Comparison of ENCODE assay signal across 24 cellular contexts in genomic region chr10:57260175-57260574, GRCh38.
"Had no signal": no experiment of that assay in that cellular context is flagged by ENCODE, and none has a peak within 500 bp of the region (broad histone marks: within the 10 kb centered on the region; RNA-seq: fewer than 3 reads in every experiment).

No MANE protein-coding gene starts in this region.

- DNase-seq: activated CD4-positive, alpha-beta memory T cell treated with anti-CD3 and anti-CD28 coated beads, Interleukin-2, amount 10 ng/mL, durations not matched to agents 7 days and 5 days; activated CD4-positive, alpha-beta T cell treated with anti-CD3 and anti-CD28 coated beads for 1 hour; activated CD4-positive, alpha-beta T cell treated with anti-CD3 and anti-CD28 coated beads, Interleukin-2, amount 10 ng/mL, durations not matched to agents 7 days and 5 days; activated CD8-positive, alpha-beta memory T cell treated with anti-CD3 and anti-CD28 coated beads, Interleukin-2, amount 50 U/mL, for 48 hours; activated T-cell treated with anti-CD3 and anti-CD28 coated beads, Interleukin-2, amount 50 U/mL, for 24 hours; anterior cingulate cortex; body of pancreas; dorsolateral prefrontal cortex; effector memory CD4-positive, alpha-beta T cell; erythroblast; head of caudate nucleus; hippocampal formation; naive B cell; nephron progenitor cell; ovary; right lobe of liver; stimulated activated CD4-positive, alpha-beta T cell treated with anti-CD3 and anti-CD28 coated beads, Interleukin-12 subunit alpha, Interleukin-12 subunit beta, amount 100 ng/mL, for 4 hours; stimulated activated CD4-positive, alpha-beta T cell treated with anti-CD3 and anti-CD28 coated beads, Interleukin-4, amount 100 ng/mL, for 1 hour; stimulated activated naive CD8-positive, alpha-beta T cell treated with anti-CD3 and anti-CD28 coated beads, Interleukin-15, Interleukin-2, amounts not matched to agents 100 U/mL and 50 U/mL, for 24 hours; T1000; uterus had no signal

- ATAC-seq: activated T-helper 17 cell treated with anti-CD3 and anti-CD28 coated beads, Interleukin-2, amount 50 U/mL, for 72 hours; body of pancreas; gastroesophageal sphincter; right lobe of liver; stimulated activated naive CD8-positive, alpha-beta T cell treated with anti-CD3 and anti-CD28 coated beads, Interleukin-15, Interleukin-2, amounts not matched to agents 100 U/mL and 50 U/mL, for 24 hours; WTC11 had no signal
